ENCODE assay signal across 9 cellular contexts in genomic region chr10:86389441-86390193, GRCh38. TPM values are rescaled to one million over a fixed set of nuclear protein-coding genes. Genes with fewer than 3 reads are reported as not detected.
A peak's percentile ranks its signal among the peaks of the same experiment; 100 is the strongest.
DNase-seq lines count a peak whose midpoint lies in the region; ATAC-seq and TF ChIP-seq lines count a peak whose summit lies in the region.
"Had no signal": no experiment of that assay in that cellular context is flagged by ENCODE, and none has a peak within 500 bp of the region (broad histone marks: within the 10 kb centered on the region; RNA-seq: fewer than 3 reads in every experiment).

No MANE protein-coding gene starts in this region.

- H3K36me3 Mint-ChIP-seq in naive thymus-derived CD8-positive, alpha-beta T cell = no peaks in the 10 kb centered on the region

- peaks cover 4% of the 10 kb centered on the region for H3K4me1 ChIP-seq in HUES64 (ENCODE audit: insufficient read depth, low read length)
- peaks cover 5% of the 10 kb centered on the region for H3K4me1 ChIP-seq in effector memory CD4-positive, alpha-beta T cell (ENCODE audit: control insufficient read depth, insufficient read depth, low read length, poor library complexity, severe bottlenecking)

- TF ChIP-seq CTCF in GM12874 (IDR thresholded peaks at IDR 0.05; ENCODE audit: insufficient read depth, low read depth, low read length) = peak; percentile 30; the same call in 1 of the 2 replicates

- 2% methylated on average over 53 of the region's 53 CpGs for WGBS in HUES64

- peak overlapping the region; percentile 72 to 93 (median 88) for H3K4me3 Mint-ChIP-seq in naive thymus-derived CD8-positive, alpha-beta T cell

- no peaks in the 10 kb centered on the region for H3K9me3 ChIP-seq in HUES64 (ENCODE audit: insufficient read depth, low read depth, low read length)
- no peaks in the 10 kb centered on the region for H3K9me3 ChIP-seq in effector memory CD4-positive, alpha-beta T cell (ENCODE audit: control insufficient read depth, low read length)

- DNase-seq in effector memory CD4-positive, alpha-beta T cell = no peak
- peak in 2 of 10 donors; percentile 27 to 31 for DNase-seq in naive thymus-derived CD8-positive, alpha-beta T cell
- no peak for DNase-seq in NCI-H748 treated with DMSO at 0.1 percent for 48 hours (lab: John Stamatoyannopoulos, UW)
- no peak for DNase-seq in activated CD4-positive, CD25-positive, alpha-beta regulatory T cell (lab: John Stamatoyannopoulos, UW)
- DNase-seq in RKO (ENCODE audit: low spot score) = no peak

- H3K27ac ChIP-seq in HUES64 (ENCODE audit: low read depth, low read length) = no peak overlapping the region
- no peak overlapping the region for H3K27ac ChIP-seq in effector memory CD4-positive, alpha-beta T cell (ENCODE audit: insufficient read depth, low read length, poor library complexity, severe bottlenecking)

- H3K9me3 Mint-ChIP-seq in naive thymus-derived CD8-positive, alpha-beta T cell = no peaks in the 10 kb centered on the region

- H3K27me3 Mint-ChIP-seq in naive thymus-derived CD8-positive, alpha-beta T cell = peaks cover 13 to 38% (median 19%) of the 10 kb centered on the region in 5 donors

- peak overlapping the region; percentile 71 for H3K4me3 ChIP-seq in HUES64 (ENCODE audit: low read length)
- H3K4me3 ChIP-seq in effector memory CD4-positive, alpha-beta T cell (ENCODE audit: insufficient read depth, low read depth, low read length, poor library complexity, severe bottlenecking) = peak overlapping the region; percentile 44

- POLR2A ChIA-PET in naive thymus-derived CD8-positive, alpha-beta T cell (lab: Charles Lee) = interaction anchor here (0.6 kb wide), 2 partner anchors 30 to 350 kb away, joined by 3 to 5 read pairs; no protein-coding TSS in a partner anchor

- peak; percentile 71 for ATAC-seq in GM21515 (IDR thresholded peaks at IDR 0.05; ENCODE audit: unreplicated experiment)
- peak; percentile 56 to 73 for ATAC-seq in naive thymus-derived CD8-positive, alpha-beta T cell

- H3K9ac ChIP-seq in HUES64 (ENCODE audit: low read depth, low read length) = peak overlapping the region; percentile 56

- no peaks in the 10 kb centered on the region for H3K36me3 ChIP-seq in HUES64 (ENCODE audit: insufficient read depth, low read length)
- H3K36me3 ChIP-seq in effector memory CD4-positive, alpha-beta T cell (ENCODE audit: control insufficient read depth, insufficient read depth, low read length) = no peaks in the 10 kb centered on the region

- peak overlapping the region in 6 of 10 donors; percentile 29 to 86 (median 69) for H3K27ac Mint-ChIP-seq in naive thymus-derived CD8-positive, alpha-beta T cell

- H3K4me1 Mint-ChIP-seq in naive thymus-derived CD8-positive, alpha-beta T cell = peaks cover 0 to 12% (median 11%) of the 10 kb centered on the region in 4 donors

- H3K27me3 ChIP-seq in HUES64 (ENCODE audit: insufficient read depth, low read length) = peaks cover 50% of the 10 kb centered on the region
- H3K27me3 ChIP-seq in effector memory CD4-positive, alpha-beta T cell (replicated peaks; ENCODE audit: control insufficient read depth, insufficient read depth, low read length, poor library complexity, severe bottlenecking) = peaks cover 6% of the 10 kb centered on the region

RNA-seq across cellular contexts. Expression of gene GRID1, which starts 23.0 kb away (rescaled TPM):
- polyA plus RNA-seq in HUES64 (2013, experiment 1 of 2) = 0.40 TPM
- 0.19 TPM for polyA plus RNA-seq in HUES64 (2013, experiment 2 of 2)
- total RNA-seq in naive thymus-derived CD8-positive, alpha-beta T cell = not detected
- not detected for polyA plus RNA-seq in naive thymus-derived CD8-positive, alpha-beta T cell
- total RNA-seq: pulmonary artery endothelial cell had no signal
